ENCODE assay signal across 1 cellular context in the genomic region with DNA sequence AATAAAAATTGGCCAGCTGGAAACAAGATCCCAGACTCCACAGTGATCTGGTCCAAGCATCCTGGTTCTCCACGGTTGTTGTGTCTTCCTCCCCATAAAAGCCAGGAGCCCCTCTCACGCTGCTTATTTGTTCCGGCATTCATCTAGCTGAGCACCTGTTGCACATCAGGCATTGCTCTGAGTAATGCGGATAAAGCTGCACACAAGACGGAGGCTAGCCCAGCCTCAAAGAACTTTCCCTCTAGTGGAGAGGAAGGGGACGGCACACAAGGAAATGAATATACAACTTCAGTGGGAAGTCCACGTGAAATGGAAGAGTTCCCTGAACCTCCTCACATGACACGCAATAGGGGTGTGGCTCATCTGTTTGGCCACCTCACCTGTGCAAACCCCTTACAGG.
TF ChIP-seq lines count a peak whose summit lies in the region.

No MANE protein-coding gene starts in this region.

TF ChIP-seq in WTC11, 78 proteins besides CTCF, POLR2A, EP300 and RAD21 (continued from another document):
- TF ChIP-seq, protein P1, sequence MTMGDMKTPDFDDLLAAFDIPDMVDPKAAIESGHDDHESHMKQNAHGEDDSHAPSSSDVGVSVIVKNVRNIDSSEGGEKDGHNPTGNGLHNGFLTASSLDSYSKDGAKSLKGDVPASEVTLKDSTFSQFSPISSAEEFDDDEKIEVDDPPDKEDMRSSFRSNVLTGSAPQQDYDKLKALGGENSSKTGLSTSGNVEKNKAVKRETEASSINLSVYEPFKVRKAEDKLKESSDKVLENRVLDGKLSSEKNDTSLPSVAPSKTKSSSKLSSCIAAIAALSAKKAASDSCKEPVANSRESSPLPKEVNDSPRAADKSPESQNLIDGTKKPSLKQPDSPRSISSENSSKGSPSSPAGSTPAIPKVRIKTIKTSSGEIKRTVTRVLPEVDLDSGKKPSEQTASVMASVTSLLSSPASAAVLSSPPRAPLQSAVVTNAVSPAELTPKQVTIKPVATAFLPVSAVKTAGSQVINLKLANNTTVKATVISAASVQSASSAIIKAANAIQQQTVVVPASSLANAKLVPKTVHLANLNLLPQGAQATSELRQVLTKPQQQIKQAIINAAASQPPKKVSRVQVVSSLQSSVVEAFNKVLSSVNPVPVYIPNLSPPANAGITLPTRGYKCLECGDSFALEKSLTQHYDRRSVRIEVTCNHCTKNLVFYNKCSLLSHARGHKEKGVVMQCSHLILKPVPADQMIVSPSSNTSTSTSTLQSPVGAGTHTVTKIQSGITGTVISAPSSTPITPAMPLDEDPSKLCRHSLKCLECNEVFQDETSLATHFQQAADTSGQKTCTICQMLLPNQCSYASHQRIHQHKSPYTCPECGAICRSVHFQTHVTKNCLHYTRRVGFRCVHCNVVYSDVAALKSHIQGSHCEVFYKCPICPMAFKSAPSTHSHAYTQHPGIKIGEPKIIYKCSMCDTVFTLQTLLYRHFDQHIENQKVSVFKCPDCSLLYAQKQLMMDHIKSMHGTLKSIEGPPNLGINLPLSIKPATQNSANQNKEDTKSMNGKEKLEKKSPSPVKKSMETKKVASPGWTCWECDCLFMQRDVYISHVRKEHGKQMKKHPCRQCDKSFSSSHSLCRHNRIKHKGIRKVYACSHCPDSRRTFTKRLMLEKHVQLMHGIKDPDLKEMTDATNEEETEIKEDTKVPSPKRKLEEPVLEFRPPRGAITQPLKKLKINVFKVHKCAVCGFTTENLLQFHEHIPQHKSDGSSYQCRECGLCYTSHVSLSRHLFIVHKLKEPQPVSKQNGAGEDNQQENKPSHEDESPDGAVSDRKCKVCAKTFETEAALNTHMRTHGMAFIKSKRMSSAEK (CRISPR knock-in tag; IDR thresholded peaks at IDR 0.05; ENCODE audit: borderline replicate concordance) = no peak
- TF ChIP-seq FOXP1 (CRISPR knock-in tag; IDR thresholded peaks at IDR 0.05; ENCODE audit: borderline replicate concordance) = no peak
- TF ChIP-seq ZNF671 (CRISPR knock-in tag; IDR thresholded peaks at IDR 0.05) = no peak
- TF ChIP-seq, protein P2, sequence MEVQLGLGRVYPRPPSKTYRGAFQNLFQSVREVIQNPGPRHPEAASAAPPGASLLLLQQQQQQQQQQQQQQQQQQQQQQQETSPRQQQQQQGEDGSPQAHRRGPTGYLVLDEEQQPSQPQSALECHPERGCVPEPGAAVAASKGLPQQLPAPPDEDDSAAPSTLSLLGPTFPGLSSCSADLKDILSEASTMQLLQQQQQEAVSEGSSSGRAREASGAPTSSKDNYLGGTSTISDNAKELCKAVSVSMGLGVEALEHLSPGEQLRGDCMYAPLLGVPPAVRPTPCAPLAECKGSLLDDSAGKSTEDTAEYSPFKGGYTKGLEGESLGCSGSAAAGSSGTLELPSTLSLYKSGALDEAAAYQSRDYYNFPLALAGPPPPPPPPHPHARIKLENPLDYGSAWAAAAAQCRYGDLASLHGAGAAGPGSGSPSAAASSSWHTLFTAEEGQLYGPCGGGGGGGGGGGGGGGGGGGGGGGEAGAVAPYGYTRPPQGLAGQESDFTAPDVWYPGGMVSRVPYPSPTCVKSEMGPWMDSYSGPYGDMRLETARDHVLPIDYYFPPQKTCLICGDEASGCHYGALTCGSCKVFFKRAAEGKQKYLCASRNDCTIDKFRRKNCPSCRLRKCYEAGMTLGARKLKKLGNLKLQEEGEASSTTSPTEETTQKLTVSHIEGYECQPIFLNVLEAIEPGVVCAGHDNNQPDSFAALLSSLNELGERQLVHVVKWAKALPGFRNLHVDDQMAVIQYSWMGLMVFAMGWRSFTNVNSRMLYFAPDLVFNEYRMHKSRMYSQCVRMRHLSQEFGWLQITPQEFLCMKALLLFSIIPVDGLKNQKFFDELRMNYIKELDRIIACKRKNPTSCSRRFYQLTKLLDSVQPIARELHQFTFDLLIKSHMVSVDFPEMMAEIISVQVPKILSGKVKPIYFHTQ (CRISPR knock-in tag; IDR thresholded peaks at IDR 0.05) = no peak
TF ChIP-seq in WTC11: peak in this region for 0.
